Comparison of ENCODE assay signal across 8 cellular contexts in the genomic region with DNA sequence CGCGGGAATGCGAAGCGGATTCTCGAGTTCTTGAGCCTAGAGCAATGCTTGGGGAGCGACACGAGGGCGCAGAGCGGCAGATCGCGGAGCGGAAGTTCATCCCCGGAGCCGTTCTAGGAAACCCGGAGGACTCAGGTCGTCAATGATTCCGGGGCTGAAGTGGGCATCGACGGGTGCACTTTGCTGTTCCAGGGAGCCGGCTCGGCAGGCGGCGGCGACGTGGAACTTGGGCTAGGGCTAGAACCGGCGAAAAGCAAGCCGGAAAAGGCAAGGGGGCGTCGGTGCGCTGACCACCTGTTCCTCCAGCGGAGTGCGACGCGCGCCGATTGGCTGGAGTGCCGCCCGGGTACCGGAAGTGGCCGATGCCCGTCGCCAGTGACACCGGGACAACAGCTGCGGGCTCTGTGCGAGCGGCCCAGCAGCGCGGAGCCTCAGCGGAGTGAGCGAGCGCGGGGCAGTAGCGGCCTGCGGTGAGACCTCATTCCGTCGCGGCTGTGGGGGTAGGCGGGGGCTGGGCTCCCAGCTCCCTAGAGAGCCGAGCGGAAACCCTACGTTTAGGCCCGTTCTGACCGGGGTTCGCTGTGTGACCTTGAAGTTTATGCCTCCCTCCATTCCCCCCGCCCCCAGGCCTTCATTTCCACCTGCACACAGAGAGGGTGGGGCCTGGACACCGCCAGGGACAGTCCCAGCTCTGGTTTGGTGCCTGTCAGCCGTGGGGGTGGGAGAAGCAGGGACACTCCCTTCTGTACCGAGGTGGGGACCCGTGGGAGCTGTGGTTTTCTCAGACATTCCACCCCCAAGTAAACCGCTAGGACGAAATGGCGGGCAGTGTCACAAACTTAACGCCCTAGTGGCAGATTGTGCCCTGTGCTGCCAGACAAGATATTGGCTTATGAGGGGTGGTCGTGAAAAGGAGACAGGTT. TPM values are rescaled to one million over a fixed set of nuclear protein-coding genes. Genes with fewer than 3 reads are reported as not detected.
DNase-seq lines count a peak whose midpoint lies in the region; ATAC-seq and TF ChIP-seq lines count a peak whose summit lies in the region.

A gene (plus strand): TSS at position 362 of the 923 bp plus-strand sequence. CDS start 13,038 bp downstream, outside the sequence.

- intact Hi-C loops in thyroid gland (cut with DNase I) = no loop called here

- TF ChIP-seq POLR2A in thyroid gland (IDR thresholded peaks at IDR 0.05) = peak in 1 of 2 donors; percentile 61

- H3K4me3 ChIP-seq in BJ (ENCODE audit: low read depth, low read length) (peak within 1 kb of the TSS; percentile 58), thyroid gland (replicated peaks in 1 of 3) (peak within 1 kb of the TSS; percentile 23 to 73 (median 64))

- peak; percentile 37 for ATAC-seq in HG03558 (IDR thresholded peaks at IDR 0.05; ENCODE audit: extremely low read depth, unreplicated experiment)

- TF ChIP-seq CTCF in BJ (IDR thresholded peaks at IDR 0.05; ENCODE audit: insufficient read depth, low read depth, low read length) = peak; percentile 15; the same call in 1 of the 2 replicates
- TF ChIP-seq CTCF in thyroid gland (IDR thresholded peaks at IDR 0.05) = peak in 1 of 6 experiments; percentile 12

- DNase-seq in BJ (ENCODE audit: low read depth) (peak; percentile 23), GM19240 (ENCODE audit: insufficient read length, low spot score) (peak; percentile 57), RPMI8226 (peak; percentile 87), globus pallidus (ENCODE audit: low spot score) (peak; percentile 81), pons (ENCODE audit: low spot score) (peak; percentile 68), thyroid gland (peak; percentile 82 to 88)
- peak; percentile 79 for DNase-seq in activated naive CD4-positive, alpha-beta T cell treated with Interleukin-2 at 50 U/mL for 16 hours

- H3K27ac ChIP-seq in thyroid gland = peak within 1 kb of the TSS; percentile 13 to 72 (median 63)

- H3K27me3 ChIP-seq in BJ (ENCODE audit: control insufficient read depth, insufficient read depth, low read length) (no peaks in the 10 kb centered on the region; the same call in 1 of the 2 replicates), thyroid gland (no peaks in the 10 kb centered on the region)

- peaks cover 4 to 15% of the 10 kb centered on the region in 2 donors for H3K4me1 ChIP-seq in thyroid gland

- 1% methylated on average over 27 to 54 of the region's 75 CpGs for WGBS in thyroid gland, 2 donors

- POLR2A ChIA-PET in BJ (lab: Charles Lee) = no interaction called here

- no peaks in the 10 kb centered on the region for H3K9me3 ChIP-seq in thyroid gland

- CTCF ChIA-PET in BJ (lab: Yijun Ruan, JAX) = interaction anchor here (0.7 to 1.1 kb wide), 2 partner anchors 29 to 48 kb away, joined by 3 read pairs; no protein-coding TSS in a partner anchor

- H3K36me3 ChIP-seq in BJ (ENCODE audit: control insufficient read depth, insufficient read depth, low read length) = 0 out of 2 replicates have a peak, but pooled peaks cover 2% of the 10 kb centered on the region
- H3K36me3 ChIP-seq in thyroid gland = no peaks in the 10 kb centered on the region

RNA-seq across cellular contexts. Expression of the gene that starts here (rescaled TPM):
- 2.0 and 3.7 TPM in 2 replicates for polyA plus RNA-seq in BJ (2011; rRNA removed)
- 2.1 and 3.1 TPM in 2 replicates for polyA minus RNA-seq in BJ (2011; rRNA and poly(A)+ RNA removed)
- total RNA-seq in thyroid gland = 10 to 100 TPM in 3 of 4 donors, 1 to 10 TPM in 1; 9.5 to 14.1 (median 12.1) TPM

Comparison
In these comparisons a context has a peak if more than half of its experiments do, and no peak if none do; other contexts are left out.
1. Peak in every context shown above with its lines: DNase-seq, ATAC-seq, H3K4me3 ChIP-seq and H3K27ac ChIP-seq.
2. DNase-seq: peak in every context shown above with its lines; median percentile 87 in RPMI8226; 85 in thyroid gland; 81 in globus pallidus; 79 in activated naive CD4-positive, alpha-beta T cell treated with Interleukin-2 at 50 U/mL for 16 hours; 68 in pons; 57 in GM19240; 23 in BJ.